Comparison of ENCODE assay signal across 1 cellular context in genomic region chr20:44552950-44553908, GRCh38.
A peak's percentile ranks its signal among the peaks of the same experiment; 100 is the strongest.
TF ChIP-seq lines count a peak whose summit lies in the region.

No MANE protein-coding gene starts in this region.

TF ChIP-seq in K562, 482 proteins besides CTCF, POLR2A, EP300 and RAD21 (continued from another document and continues in another):
- TF ChIP-seq ZNF280B (CRISPR knock-in tag; IDR thresholded peaks at IDR 0.05) (no peak), SP2 (IDR thresholded peaks at IDR 0.05; ENCODE audit: extremely low read depth, low read depth, low read length, poor library complexity, severe bottlenecking) (no peak), ZNF518B (CRISPR knock-in tag; IDR thresholded peaks at IDR 0.05) (no peak), NR1H2 (CRISPR knock-in tag; IDR thresholded peaks at IDR 0.05) (no peak), EGR1 (conservative IDR thresholded peaks at IDR 0.05) (no peak), RFX5 (IDR thresholded peaks at IDR 0.05; ENCODE audit: low read depth, low read length) (no peak), HDAC1 (IDR thresholded peaks at IDR 0.05) (no peak), MGA (IDR thresholded peaks at IDR 0.05) (no peak), PTTG1 (tag; IDR thresholded peaks at IDR 0.05; ENCODE audit: low read depth) (no peak), ZNF592 (IDR thresholded peaks at IDR 0.05) (0 out of 2 replicates have a peak, but pooled peaks have one; percentile 27), SRSF3 (IDR thresholded peaks at IDR 0.05; ENCODE audit: insufficient read depth, low read length) (no peak), ZNF699 (CRISPR knock-in tag; IDR thresholded peaks at IDR 0.05; ENCODE audit: insufficient replicate concordance) (no peak), TAL1 (IDR thresholded peaks at IDR 0.05) (peak; percentile 50), CREB3 (tag; conservative IDR thresholded peaks at IDR 0.05; ENCODE audit: low read depth) (no peak), LEF1 (IDR thresholded peaks at IDR 0.05) (peak; percentile 21; the same call in 1 of the 2 replicates), RFX1 (IDR thresholded peaks at IDR 0.05) (no peak), ATF3 (IDR thresholded peaks at IDR 0.05) (peak; percentile 86), ATF3 (CRISPR knock-in tag; conservative IDR thresholded peaks at IDR 0.05) (no peak), FOXO4 (CRISPR knock-in tag; IDR thresholded peaks at IDR 0.05) (no peak), FOSL1 (tag; conservative IDR thresholded peaks at IDR 0.05) (peak; percentile 97), NBN (IDR thresholded peaks at IDR 0.05; ENCODE audit: low read depth) (no peak)
